In the genomic region with DNA sequence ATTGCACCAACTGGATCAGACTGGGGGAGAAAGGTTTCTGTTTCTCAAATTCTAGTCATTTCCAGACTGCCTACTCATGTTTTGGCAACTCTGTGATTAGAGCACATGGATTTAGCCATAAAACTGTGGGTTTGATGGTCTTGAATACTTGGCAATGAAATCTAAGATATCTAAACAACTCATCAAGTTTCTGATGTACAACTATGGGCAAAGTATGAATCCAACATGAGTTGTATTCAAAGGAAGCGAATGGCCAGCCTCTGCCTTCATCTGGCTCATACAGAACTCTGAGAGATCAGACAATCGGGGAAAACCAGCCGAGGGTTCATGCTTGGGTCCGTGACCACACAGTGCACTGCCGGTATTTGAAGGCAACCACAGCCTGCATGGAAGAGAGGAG, we compare ENCODE assay signal across 20 cellular contexts.
DNase-seq lines count a peak whose midpoint lies in the region; ATAC-seq and TF ChIP-seq lines count a peak whose summit lies in the region.
"Had no signal": no experiment of that assay in that cellular context is flagged by ENCODE, and none has a peak within 500 bp of the region (broad histone marks: within the 10 kb centered on the region; RNA-seq: fewer than 3 reads in every experiment).

No MANE protein-coding gene starts in this region.

- DNase-seq in EL (peak; percentile 90), SJSA1 (ENCODE audit: low read depth in 1 of 2, low spot score in 2 of 2) (peak; percentile 60 to 70), fibroblast of peridontal ligament (ENCODE audit: extremely low read depth) (peak; percentile 99), lower leg skin (ENCODE audit: low spot score in 2 of 2) (no peak), OCI-M1 (lab: John Stamatoyannopoulos, UW) (no peak), progenitor cell of endocrine pancreas (ENCODE audit: low spot score, unreplicated experiment) (no peak)
- DNase-seq: activated CD8-positive, alpha-beta memory T cell treated with anti-CD3 and anti-CD28 coated beads for 24 hours; adrenal gland; DMS53; glutamatergic neuron; immature natural killer cell; KG1; NCI-H1105 treated with DMSO at 0.1 percent for 48 hours; NCI-H2171; retina had no signal

- H3K4me3 ChIP-seq in SJSA1: no peak overlapping the region
- H3K4me3 ChIP-seq in skeletal muscle tissue (ENCODE audit: low read length in 3 of 3): no peak overlapping the region
- H3K4me3 ChIP-seq in lower leg skin (ENCODE audit: low read depth, poor library complexity, severe bottlenecking): no peak overlapping the region
- H3K4me3 ChIP-seq: adrenal gland, GM23338 had no signal

- H3K27me3 ChIP-seq in SJSA1 (replicated peaks) (no peaks in the 10 kb centered on the region), skeletal muscle tissue (ENCODE audit: control insufficient read depth in 3 of 3, insufficient read depth in 3 of 3, low read length in 3 of 3) (no peaks in the 10 kb centered on the region)
- H3K27me3 ChIP-seq: adrenal gland had no signal

- peaks cover 16% of the 10 kb centered on the region for H3K27me3 Mint-ChIP-seq in progenitor cell of endocrine pancreas

- TF ChIP-seq CTCF in lower leg skin (IDR thresholded peaks at IDR 0.05) (no peak), progenitor cell of endocrine pancreas (IDR thresholded peaks at IDR 0.05; ENCODE audit: unreplicated experiment) (no peak)

- peak overlapping the region; percentile 36; the same call in 1 of the 2 replicates for H3K27ac ChIP-seq in SJSA1
- H3K27ac ChIP-seq in skeletal muscle tissue (ENCODE audit: low read depth, low read length): peak overlapping the region; percentile 59
- H3K27ac ChIP-seq: adrenal gland had no signal

- H3K4me1 Mint-ChIP-seq in progenitor cell of endocrine pancreas (ENCODE audit: low read depth): peaks cover 11% of the 10 kb centered on the region
- H3K4me1 Mint-ChIP-seq: GM23338, immature natural killer cell, memory B cell had no signal

- WGBS in lower leg skin, 2 donors: 67 to 73% methylated on average over 5 of the region's 5 CpGs

- no peak overlapping the region for H3K9ac ChIP-seq in skeletal muscle tissue (ENCODE audit: low read depth in 1 of 3, low read length in 3 of 3)

- H3K27ac Mint-ChIP-seq in progenitor cell of endocrine pancreas: no peak overlapping the region
- H3K27ac Mint-ChIP-seq: activated T-helper 2 cell treated with anti-CD3 and anti-CD28 coated beads, Interferon-gamma antibody, Interleukin-2, Interleukin-4, amounts not matched to agents 10 μg/mL and 5 μg/mL and 100 μg/mL, durations not matched to agents 14 hours and 24 hours and 36 hours; GM23338; immature natural killer cell; memory B cell had no signal

- H3K36me3 Mint-ChIP-seq in progenitor cell of endocrine pancreas (ENCODE audit: insufficient read depth): no peaks in the 10 kb centered on the region
- H3K36me3 Mint-ChIP-seq: immature natural killer cell, memory B cell had no signal

- no peak overlapping the region for H3K4me3 Mint-ChIP-seq in progenitor cell of endocrine pancreas (ENCODE audit: low read depth)
- H3K4me3 Mint-ChIP-seq: GM23338, immature natural killer cell, memory B cell had no signal

- ATAC-seq in HG02763 (IDR thresholded peaks at IDR 0.05; ENCODE audit: unreplicated experiment): no peak
- ATAC-seq: GM23338 had no signal

- TF ChIP-seq POLR2A in lower leg skin (IDR thresholded peaks at IDR 0.05): no peak

- H3K4me1 ChIP-seq in SJSA1 (replicated peaks) (peaks cover 48% of the 10 kb centered on the region), skeletal muscle tissue (ENCODE audit: control insufficient read depth in 3 of 3, insufficient read depth in 3 of 3, low read length in 3 of 3) (peaks cover 0 to 7% (median 0%) of the 10 kb centered on the region in 3 donors)

- no peaks in the 10 kb centered on the region for H3K36me3 ChIP-seq in SJSA1
- no peaks in the 10 kb centered on the region for H3K36me3 ChIP-seq in skeletal muscle tissue (ENCODE audit: control insufficient read depth in 3 of 3, insufficient read depth in 3 of 3, low read length in 3 of 3)
- H3K36me3 ChIP-seq: adrenal gland had no signal

- H3K9me3 Mint-ChIP-seq in progenitor cell of endocrine pancreas (ENCODE audit: low read depth): no peaks in the 10 kb centered on the region
- H3K9me3 Mint-ChIP-seq: activated T-helper 2 cell treated with anti-CD3 and anti-CD28 coated beads, Interferon-gamma antibody, Interleukin-2, Interleukin-4, amounts not matched to agents 10 μg/mL and 5 μg/mL and 100 μg/mL, durations not matched to agents 14 hours and 24 hours and 36 hours; GM23338; immature natural killer cell; memory B cell had no signal

- H3K9me3 ChIP-seq in SJSA1 (replicated peaks): no peaks in the 10 kb centered on the region
- no peaks in the 10 kb centered on the region for H3K9me3 ChIP-seq in skeletal muscle tissue (ENCODE audit: control insufficient read depth in 3 of 3, low read length in 3 of 3)
- H3K9me3 ChIP-seq: adrenal gland had no signal

- intact Hi-C loops in lower leg skin (cut with DNase I; ENCODE audit: low total_unique reads): no loop called here

Comparison
In these comparisons a context has a peak if more than half of its experiments do, and no peak if none do; other contexts are left out.
1. DNase-seq: peak in EL (single experiment), SJSA1 (2 of 2) and fibroblast of peridontal ligament (single experiment); none in lower leg skin (0 of 2), OCI-M1 (single experiment) and progenitor cell of endocrine pancreas (single experiment).